Comparison of ENCODE assay signal across 8 cellular contexts in the genomic region with DNA sequence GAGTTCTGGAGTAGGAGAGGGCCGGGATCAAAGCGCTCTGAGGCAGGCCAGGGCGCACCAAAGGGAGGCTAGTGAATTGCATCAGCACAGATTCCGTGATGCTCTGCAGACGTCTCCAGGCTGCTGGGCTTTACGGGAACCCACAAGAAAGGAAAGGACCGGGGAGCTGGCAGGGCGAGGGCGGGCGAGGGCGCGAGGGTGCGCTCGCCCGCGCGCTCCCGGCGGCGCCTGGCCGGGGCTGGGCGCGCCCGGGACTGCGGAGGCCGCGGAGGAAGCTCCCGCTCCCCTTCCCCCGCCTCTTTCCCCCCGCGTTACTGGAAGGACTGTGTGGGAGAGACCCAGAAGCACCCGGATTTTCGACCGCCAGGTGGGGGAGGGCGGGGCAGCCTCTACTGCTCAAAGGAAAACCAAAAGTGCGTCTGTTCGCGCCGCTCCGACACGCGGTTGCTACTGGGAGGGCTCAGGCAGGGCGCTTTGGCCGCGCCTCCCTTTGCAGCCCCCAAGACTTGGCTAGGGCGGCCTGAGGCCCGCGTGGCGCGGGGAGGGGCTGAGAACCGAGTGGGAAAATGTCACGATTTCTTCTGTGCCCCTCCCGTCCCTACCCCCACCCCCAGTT. TPM values are rescaled to one million over a fixed set of nuclear protein-coding genes. Genes with fewer than 3 reads are reported as not detected.
A peak's percentile ranks its signal among the peaks of the same experiment; 100 is the strongest.
DNase-seq lines count a peak whose midpoint lies in the region; ATAC-seq, FAIRE-seq and TF ChIP-seq lines count a peak whose summit lies in the region.

No MANE protein-coding gene starts in this region.

- FAIRE-seq in pancreas (lab: Jason Lieb, UNC), result no peak

- H3K4me1 ChIP-seq in pancreas (peaks cover 0 to 7% (median 0%) of the 10 kb centered on the region in 3 donors), thyroid gland (peaks cover 8 to 14% of the 10 kb centered on the region in 2 donors)

- peak overlapping the region; percentile 55 to 87 (median 74) for H3K4me3 ChIP-seq in pancreas
- peak overlapping the region in 2 of 3 donors; percentile 52 to 91 for H3K4me3 ChIP-seq in thyroid gland (replicated peaks in 1 of 3)

- H3K27me3 ChIP-seq in pancreas (no peaks in the 10 kb centered on the region), thyroid gland (no peaks in the 10 kb centered on the region)

- H3K27ac ChIP-seq in pancreas (peak overlapping the region; percentile 94 to 100 (median 100)), thyroid gland (peak overlapping the region; percentile 99 to 100 (median 100))

- TF ChIP-seq POLR2A in GM10847 (IDR thresholded peaks at IDR 0.05; ENCODE audit: extremely low read depth, insufficient read length) (peak; percentile 29), thyroid gland (IDR thresholded peaks at IDR 0.05) (peak in 1 of 2 donors; percentile 35)

- H3K9me3 ChIP-seq in pancreas (no peaks in the 10 kb centered on the region), thyroid gland (no peaks in the 10 kb centered on the region)

- no peak for TF ChIP-seq EP300 in Ishikawa (IDR thresholded peaks at IDR 0.05; ENCODE audit: borderline replicate concordance)

- H3K4me1 Mint-ChIP-seq in activated naive CD8-positive, alpha-beta T cell treated with anti-CD3 and anti-CD28 coated beads, Interleukin-2, amount 10 ng/mL, durations not matched to agents 7 days and 5 days, result peaks cover 22% of the 10 kb centered on the region

- DNase-seq in activated naive CD8-positive, alpha-beta T cell treated with anti-CD3 and anti-CD28 coated beads, Interleukin-2, amount 10 ng/mL, durations not matched to agents 7 days and 5 days, result peak; percentile 87
- DNase-seq in Right ventricle myocardium superior, result peak; percentile 94
- DNase-seq in pancreas, result peak; percentile 78 to 89 (median 87)
- peak; percentile 84 to 90 for DNase-seq in thyroid gland

- H3K36me3 ChIP-seq in pancreas (no peaks in the 10 kb centered on the region), thyroid gland (no peaks in the 10 kb centered on the region)

- H3K4me3 Mint-ChIP-seq in activated naive CD8-positive, alpha-beta T cell treated with anti-CD3 and anti-CD28 coated beads, Interleukin-2, amount 10 ng/mL, durations not matched to agents 7 days and 5 days, result peak overlapping the region; percentile 89

- H3K27ac Mint-ChIP-seq in activated naive CD8-positive, alpha-beta T cell treated with anti-CD3 and anti-CD28 coated beads, Interleukin-2, amount 10 ng/mL, durations not matched to agents 7 days and 5 days, result peak overlapping the region; percentile 94

- TF ChIP-seq CTCF in pancreas (IDR thresholded peaks at IDR 0.05) (peak in 1 of 4 donors; percentile 11), thyroid gland (IDR thresholded peaks at IDR 0.05) (peak in 3 of 6 experiments; percentile 11 to 14 (median 13))

- H3K9me3 Mint-ChIP-seq in activated naive CD8-positive, alpha-beta T cell treated with anti-CD3 and anti-CD28 coated beads, Interleukin-2, amount 10 ng/mL, durations not matched to agents 7 days and 5 days, result no peaks in the 10 kb centered on the region

- no peak for TF ChIP-seq RAD21 in Ishikawa (IDR thresholded peaks at IDR 0.05; ENCODE audit: low read depth)

- POLR2A ChIA-PET in activated naive CD8-positive, alpha-beta T cell treated with anti-CD3 and anti-CD28 coated beads, Interleukin-2, amount 10 ng/mL, durations not matched to agents 7 days and 5 days (lab: Charles Lee), result interaction anchor here (0.7 to 4.7 kb wide), 16 partner anchors 8 to 677 kb away, joined by 3 to 38 read pairs (median 5); partner anchors contain the start of genes BABAM2 and RBKS

- peaks cover 1% of the 10 kb centered on the region for H3K36me3 Mint-ChIP-seq in activated naive CD8-positive, alpha-beta T cell treated with anti-CD3 and anti-CD28 coated beads, Interleukin-2, amount 10 ng/mL, durations not matched to agents 7 days and 5 days

- no peaks in the 10 kb centered on the region for H3K27me3 Mint-ChIP-seq in activated naive CD8-positive, alpha-beta T cell treated with anti-CD3 and anti-CD28 coated beads, Interleukin-2, amount 10 ng/mL, durations not matched to agents 7 days and 5 days

- intact Hi-C loops in Right ventricle myocardium superior (cut with DNase I) (loop anchor here (5.0 to 10.0 kb wide), 4 partner anchors 58 to 656 kb away; partner anchors contain the start of gene MRPL33), pancreas (cut with DNase I) (no loop called here), thyroid gland (cut with DNase I) (loop anchor here (10.0 kb wide), 2 partner anchors 496 to 626 kb away; partner anchors contain the start of genes BABAM2 and RBKS)

- WGBS in pancreas, 2 donors, result 0% methylated on average over 36 to 53 of the region's 53 CpGs
- 0 to 2% methylated on average over 8 to 26 of the region's 53 CpGs for WGBS in thyroid gland, 2 donors

- ATAC-seq in SK-N-SH treated with all-trans-retinoic acid at 6 μM for 48 hours (peak; percentile 15), Right ventricle myocardium superior (ENCODE audit: poor library complexity) (peak; percentile 29), pancreas (peak; percentile 2 to 44 (median 26)), HG03460 (IDR thresholded peaks at IDR 0.05; ENCODE audit: unreplicated experiment) (no peak)
- ATAC-seq in activated naive CD8-positive, alpha-beta T cell treated with anti-CD3 and anti-CD28 coated beads, Interleukin-2, amount 10 ng/mL, durations not matched to agents 7 days and 5 days (ENCODE audit: low read depth), result peak; percentile 41

TF ChIP-seq in Ishikawa, 13 proteins besides CTCF, POLR2A, EP300 and RAD21 (continues in another document):
- TF ChIP-seq USF1 (IDR thresholded peaks at IDR 0.05) (0 out of 2 replicates have a peak, but pooled peaks have one; percentile 3), TEAD4 (IDR thresholded peaks at IDR 0.05) (no peak), CREB1 (IDR thresholded peaks at IDR 0.05; ENCODE audit: low read depth) (no peak), NFIC (IDR thresholded peaks at IDR 0.05) (no peak), ZBTB7A (IDR thresholded peaks at IDR 0.05; ENCODE audit: low read depth) (0 out of 2 replicates have a peak, but pooled peaks have one; percentile 20)

TF ChIP-seq in SK-N-SH treated with all-trans-retinoic acid at 6 μM for 48 hours, 23 proteins besides CTCF, POLR2A, EP300 and RAD21:
- TF ChIP-seq GLIS3 (CRISPR knock-in tag; IDR thresholded peaks at IDR 0.05), result 0 out of 2 replicates have a peak, but pooled peaks have one; percentile 34
- no peak for TF ChIP-seq ZNF565 (CRISPR knock-in tag; conservative IDR thresholded peaks at IDR 0.05; ENCODE audit: low read depth)
- TF ChIP-seq BACH2 (CRISPR knock-in tag; IDR thresholded peaks at IDR 0.05; ENCODE audit: borderline replicate concordance), result no peak
- no peak for TF ChIP-seq CREB5 (CRISPR knock-in tag; IDR thresholded peaks at IDR 0.05; ENCODE audit: low read depth)
- peak; percentile 8 for TF ChIP-seq ISL1 (CRISPR knock-in tag; IDR thresholded peaks at IDR 0.05)
- no peak for TF ChIP-seq OSR1 (CRISPR knock-in tag; IDR thresholded peaks at IDR 0.05)
- no peak for TF ChIP-seq ZFP3 (CRISPR knock-in tag; IDR thresholded peaks at IDR 0.05)
- peak; percentile 53; the same call in 1 of the 2 replicates for TF ChIP-seq CSDC2 (CRISPR knock-in tag; IDR thresholded peaks at IDR 0.05)
- 0 out of 2 replicates have a peak, but pooled peaks have one; percentile 51 for TF ChIP-seq ZC3H10 (CRISPR knock-in tag; IDR thresholded peaks at IDR 0.05)
- no peak for TF ChIP-seq ZFP30 (CRISPR knock-in tag; IDR thresholded peaks at IDR 0.05)
- TF ChIP-seq, protein P1, sequence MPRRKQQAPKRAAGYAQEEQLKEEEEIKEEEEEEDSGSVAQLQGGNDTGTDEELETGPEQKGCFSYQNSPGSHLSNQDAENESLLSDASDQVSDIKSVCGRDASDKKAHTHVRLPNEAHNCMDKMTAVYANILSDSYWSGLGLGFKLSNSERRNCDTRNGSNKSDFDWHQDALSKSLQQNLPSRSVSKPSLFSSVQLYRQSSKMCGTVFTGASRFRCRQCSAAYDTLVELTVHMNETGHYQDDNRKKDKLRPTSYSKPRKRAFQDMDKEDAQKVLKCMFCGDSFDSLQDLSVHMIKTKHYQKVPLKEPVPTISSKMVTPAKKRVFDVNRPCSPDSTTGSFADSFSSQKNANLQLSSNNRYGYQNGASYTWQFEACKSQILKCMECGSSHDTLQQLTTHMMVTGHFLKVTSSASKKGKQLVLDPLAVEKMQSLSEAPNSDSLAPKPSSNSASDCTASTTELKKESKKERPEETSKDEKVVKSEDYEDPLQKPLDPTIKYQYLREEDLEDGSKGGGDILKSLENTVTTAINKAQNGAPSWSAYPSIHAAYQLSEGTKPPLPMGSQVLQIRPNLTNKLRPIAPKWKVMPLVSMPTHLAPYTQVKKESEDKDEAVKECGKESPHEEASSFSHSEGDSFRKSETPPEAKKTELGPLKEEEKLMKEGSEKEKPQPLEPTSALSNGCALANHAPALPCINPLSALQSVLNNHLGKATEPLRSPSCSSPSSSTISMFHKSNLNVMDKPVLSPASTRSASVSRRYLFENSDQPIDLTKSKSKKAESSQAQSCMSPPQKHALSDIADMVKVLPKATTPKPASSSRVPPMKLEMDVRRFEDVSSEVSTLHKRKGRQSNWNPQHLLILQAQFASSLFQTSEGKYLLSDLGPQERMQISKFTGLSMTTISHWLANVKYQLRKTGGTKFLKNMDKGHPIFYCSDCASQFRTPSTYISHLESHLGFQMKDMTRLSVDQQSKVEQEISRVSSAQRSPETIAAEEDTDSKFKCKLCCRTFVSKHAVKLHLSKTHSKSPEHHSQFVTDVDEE (CRISPR knock-in tag; IDR thresholded peaks at IDR 0.05), result 0 out of 2 replicates have a peak, but pooled peaks have one; percentile 39

RNA-seq across cellular contexts. Expression of gene FOSL2, which starts 2.3 kb away (rescaled TPM):
- 10 to 100 TPM; 24.9 to 30.1 TPM for total RNA-seq in activated naive CD8-positive, alpha-beta T cell treated with anti-CD3 and anti-CD28 coated beads, Interleukin-2, amount 10 ng/mL, durations not matched to agents 7 days and 5 days
- 45.7 TPM for total RNA-seq in Right ventricle myocardium superior
- 10 to 100 TPM; 13.3 to 39.1 (median 27.5) TPM for total RNA-seq in pancreas
- 10 to 100 TPM; 10.0 to 11.9 TPM for polyA plus RNA-seq in pancreas
- 10 to 100 TPM; 30.7 to 85.1 (median 40.6) TPM for total RNA-seq in thyroid gland

Comparison
In these comparisons a context has a peak if more than half of its experiments do, and no peak if none do; other contexts are left out.
1. intact Hi-C loops: an anchor here in Right ventricle myocardium superior (5.0 to 10.0 kb wide) and thyroid gland (10.0 kb wide); none called in pancreas.